ENCODE assay signal across 1 cellular context in the genomic region with DNA sequence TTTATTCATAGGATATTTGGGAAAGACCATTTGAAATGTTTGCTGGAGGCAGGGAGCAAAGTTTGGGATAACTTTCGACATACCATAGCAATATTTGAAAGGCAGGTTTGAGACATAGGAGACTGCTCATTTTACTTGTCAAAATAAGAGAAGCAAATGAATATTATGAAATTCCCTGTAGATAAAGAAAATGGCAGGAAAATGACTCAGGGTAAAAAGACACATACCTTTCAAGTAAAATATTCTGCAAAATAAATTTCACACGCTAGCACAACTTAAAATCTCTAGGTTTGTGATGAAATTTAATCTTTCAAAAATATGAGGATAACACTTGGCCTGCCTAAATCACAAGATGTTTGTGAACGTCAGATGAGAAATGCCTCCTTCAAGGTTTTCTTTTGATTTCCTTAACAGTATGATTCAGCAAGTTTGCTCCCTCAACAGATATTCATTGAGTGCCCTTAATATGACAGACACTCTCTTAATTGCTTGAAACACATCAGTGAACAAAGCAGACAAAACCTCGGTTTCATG.
A peak's percentile ranks its signal among the peaks of the same experiment; 100 is the strongest.
TF ChIP-seq lines count a peak whose summit lies in the region.

No MANE protein-coding gene starts in this region.

TF ChIP-seq in IMR-90, 13 proteins besides CTCF, POLR2A, EP300 and RAD21:
- TF ChIP-seq, protein P1, sequence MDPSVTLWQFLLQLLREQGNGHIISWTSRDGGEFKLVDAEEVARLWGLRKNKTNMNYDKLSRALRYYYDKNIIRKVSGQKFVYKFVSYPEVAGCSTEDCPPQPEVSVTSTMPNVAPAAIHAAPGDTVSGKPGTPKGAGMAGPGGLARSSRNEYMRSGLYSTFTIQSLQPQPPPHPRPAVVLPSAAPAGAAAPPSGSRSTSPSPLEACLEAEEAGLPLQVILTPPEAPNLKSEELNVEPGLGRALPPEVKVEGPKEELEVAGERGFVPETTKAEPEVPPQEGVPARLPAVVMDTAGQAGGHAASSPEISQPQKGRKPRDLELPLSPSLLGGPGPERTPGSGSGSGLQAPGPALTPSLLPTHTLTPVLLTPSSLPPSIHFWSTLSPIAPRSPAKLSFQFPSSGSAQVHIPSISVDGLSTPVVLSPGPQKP (IDR thresholded peaks at IDR 0.05; ENCODE audit: borderline replicate concordance, low read depth, low read length) = no peak
- no peak for TF ChIP-seq CHD1 (IDR thresholded peaks at IDR 0.05; ENCODE audit: low read depth, low read length)
- peak; percentile 73 for TF ChIP-seq CEBPB (IDR thresholded peaks at IDR 0.05; ENCODE audit: low read depth, low read length)
- TF ChIP-seq MAFK (IDR thresholded peaks at IDR 0.05; ENCODE audit: low read depth, low read length) = peak; percentile 38; the same call in 1 of the 2 replicates
- no peak for TF ChIP-seq FOS (IDR thresholded peaks at IDR 0.05; ENCODE audit: low read depth, low read length)
- no peak for TF ChIP-seq MXI1 (IDR thresholded peaks at IDR 0.05; ENCODE audit: borderline replicate concordance, low read depth, low read length)
- no peak for TF ChIP-seq RFX5 (IDR thresholded peaks at IDR 0.05; ENCODE audit: low read depth, low read length)
- no peak for TF ChIP-seq SMC3 (IDR thresholded peaks at IDR 0.05; ENCODE audit: low read depth, low read length)
- TF ChIP-seq NFE2L2 (IDR thresholded peaks at IDR 0.05; ENCODE audit: low read depth, low read length) = peak; percentile 72
- TF ChIP-seq, protein P2, sequence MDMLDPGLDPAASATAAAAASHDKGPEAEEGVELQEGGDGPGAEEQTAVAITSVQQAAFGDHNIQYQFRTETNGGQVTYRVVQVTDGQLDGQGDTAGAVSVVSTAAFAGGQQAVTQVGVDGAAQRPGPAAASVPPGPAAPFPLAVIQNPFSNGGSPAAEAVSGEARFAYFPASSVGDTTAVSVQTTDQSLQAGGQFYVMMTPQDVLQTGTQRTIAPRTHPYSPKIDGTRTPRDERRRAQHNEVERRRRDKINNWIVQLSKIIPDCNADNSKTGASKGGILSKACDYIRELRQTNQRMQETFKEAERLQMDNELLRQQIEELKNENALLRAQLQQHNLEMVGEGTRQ (IDR thresholded peaks at IDR 0.05; ENCODE audit: low read depth, low read length) = no peak
- no peak for TF ChIP-seq MAZ (IDR thresholded peaks at IDR 0.05; ENCODE audit: borderline replicate concordance, low read depth, low read length)
- TF ChIP-seq BHLHE40 (IDR thresholded peaks at IDR 0.05; ENCODE audit: low read depth, low read length) = no peak
- TF ChIP-seq RCOR1 (IDR thresholded peaks at IDR 0.05; ENCODE audit: insufficient replicate concordance, low read length) = no peak
